8 cellular contexts compared by ENCODE assay signal in genomic region chr17:64781013-64781392, GRCh38.
A peak's percentile ranks its signal among the peaks of the same experiment; 100 is the strongest.
DNase-seq lines count a peak whose midpoint lies in the region; ATAC-seq and TF ChIP-seq lines count a peak whose summit lies in the region.

No MANE protein-coding gene starts in this region.

- DNase-seq in GM13976 (ENCODE audit: low spot score) (peak; percentile 46), SW480 (ENCODE audit: low spot score) (peak; percentile 33), fibroblast of pulmonary artery (ENCODE audit: low read depth) (no peak), progenitor cell of endocrine pancreas (ENCODE audit: low spot score, unreplicated experiment) (no peak), germinal center (ENCODE audit: low spot score) (no peak), HAP-1 (ENCODE audit: low spot score in 2 of 2) (no peak)

- peaks cover 8% of the 10 kb centered on the region for H3K4me1 Mint-ChIP-seq in progenitor cell of endocrine pancreas (ENCODE audit: low read depth)

- no peaks in the 10 kb centered on the region for H3K27me3 ChIP-seq in HAP-1 (ENCODE audit: low read depth)

- H3K4me3 ChIP-seq in fibroblast of pulmonary artery (replicated peaks; ENCODE audit: low read depth, low read length) (peak overlapping the region; percentile 38), HAP-1 (no peak overlapping the region)

- ATAC-seq in HG03354 (IDR thresholded peaks at IDR 0.05; ENCODE audit: poor library complexity, severe bottlenecking, unreplicated experiment), result no peak
- ATAC-seq in GM19395 (IDR thresholded peaks at IDR 0.05; ENCODE audit: unreplicated experiment), result no peak

- H3K9me3 Mint-ChIP-seq in progenitor cell of endocrine pancreas (ENCODE audit: low read depth), result no peaks in the 10 kb centered on the region

- peak overlapping the region; percentile 65 for H3K4me3 Mint-ChIP-seq in progenitor cell of endocrine pancreas (ENCODE audit: low read depth)

- H3K27me3 Mint-ChIP-seq in progenitor cell of endocrine pancreas, result peaks cover 56% of the 10 kb centered on the region

- H3K4me1 ChIP-seq in HAP-1, result peaks cover 4% of the 10 kb centered on the region

- in situ Hi-C loops in GM13976 (cut with MboI; ENCODE audit: low sequenced_read_pairs, unreplicated experiment) (loop anchor here (25.0 kb wide), 1 partner anchor 156 kb away; no protein-coding TSS in a partner anchor), HAP-1 (cut with MboI; ENCODE audit: low sequenced_read_pairs) (no loop called here)

- H3K36me3 Mint-ChIP-seq in progenitor cell of endocrine pancreas (ENCODE audit: insufficient read depth), result peaks cover 5% of the 10 kb centered on the region

- no peaks in the 10 kb centered on the region for H3K9me3 ChIP-seq in HAP-1

- no peaks in the 10 kb centered on the region for H3K36me3 ChIP-seq in HAP-1 (replicated peaks)

- H3K27ac Mint-ChIP-seq in progenitor cell of endocrine pancreas, result no peak overlapping the region

- no peak for TF ChIP-seq CTCF in GM13976 (IDR thresholded peaks at IDR 0.05; ENCODE audit: borderline replicate concordance, control extremely low read depth, extremely low read depth, insufficient read depth, missing control alignments)
- no peak for TF ChIP-seq CTCF in fibroblast of pulmonary artery (IDR thresholded peaks at IDR 0.05; ENCODE audit: low read length, missing control alignments)
- TF ChIP-seq CTCF in progenitor cell of endocrine pancreas (IDR thresholded peaks at IDR 0.05; ENCODE audit: unreplicated experiment), result no peak

Comparison
In these comparisons a context has a peak if more than half of its experiments do, and no peak if none do; other contexts are left out.
1. DNase-seq: peak in GM13976 (single experiment) and SW480 (single experiment); none in fibroblast of pulmonary artery (single experiment), progenitor cell of endocrine pancreas (single experiment), germinal center (single experiment) and HAP-1 (0 of 2).